20 cellular contexts compared by ENCODE assay signal in genomic region chr11:59770869-59771268, GRCh38. TPM values are rescaled to one million over a fixed set of nuclear protein-coding genes. Genes with fewer than 3 reads are reported as not detected.
"Had no signal": no experiment of that assay in that cellular context is flagged by ENCODE, and none has a peak within 500 bp of the region (broad histone marks: within the 10 kb centered on the region; RNA-seq: fewer than 3 reads in every experiment).

No MANE protein-coding gene starts in this region.

- H3K9me3 Mint-ChIP-seq: activated CD4-positive, alpha-beta T cell treated with anti-CD3 and anti-CD28 coated beads, Interleukin-2, amount 10 ng/mL, durations not matched to agents 7 days and 5 days; naive thymus-derived CD4-positive, alpha-beta T cell; neural progenitor cell; stimulated activated naive CD8-positive, alpha-beta T cell treated with anti-CD3 and anti-CD28 coated beads, Interleukin-15, amount 100 ng/mL, for 72 hours; type B pancreatic cell had no signal

- H3K4me3 ChIP-seq: coronary artery, left lung, neural progenitor cell, prostate gland, right atrium auricular region, skin epidermis had no signal

- H3K4me1 Mint-ChIP-seq: neural progenitor cell had no signal

- H3K9me3 ChIP-seq: left lung, prostate gland, right atrium auricular region had no signal

- ATAC-seq: naive thymus-derived CD4-positive, alpha-beta T cell had no signal

- H3K27me3 ChIP-seq: left lung, neural progenitor cell, right atrium auricular region had no signal

- H3K9ac ChIP-seq: neural progenitor cell had no signal

- H3K4me3 Mint-ChIP-seq: neural progenitor cell, type B pancreatic cell had no signal

- H2AFZ ChIP-seq: neural progenitor cell had no signal

- DNase-seq: activated CD4-positive, alpha-beta T cell treated with anti-CD3 and anti-CD28 coated beads, Interleukin-2, amount 10 ng/mL, durations not matched to agents 7 days and 5 days; activated CD4-positive, CD25-positive, alpha-beta regulatory T cell; activated naive CD4-positive, alpha-beta T cell treated with anti-CD3 and anti-CD28 coated beads, Interleukin-2, amount 50 U/mL, for 16 hours; aorta; erythroblast; foreskin melanocyte; left lung; naive thymus-derived CD4-positive, alpha-beta T cell; stimulated activated naive CD8-positive, alpha-beta T cell treated with anti-CD3 and anti-CD28 coated beads, Interleukin-15, amount 100 ng/mL, for 72 hours; T1000 had no signal

- H3K36me3 ChIP-seq: neural progenitor cell, prostate gland had no signal

- H3K36me3 Mint-ChIP-seq: neural progenitor cell, type B pancreatic cell had no signal

- H3K4me1 ChIP-seq: prostate gland had no signal

- H3K27ac ChIP-seq: neural progenitor cell, prostate gland had no signal

- H3K27ac Mint-ChIP-seq: neural progenitor cell, type B pancreatic cell had no signal

- H3K4me2 ChIP-seq: neural progenitor cell had no signal

- H3K27me3 Mint-ChIP-seq: activated CD4-positive, alpha-beta T cell treated with anti-CD3 and anti-CD28 coated beads, Interleukin-2, amount 10 ng/mL, durations not matched to agents 7 days and 5 days; naive thymus-derived CD4-positive, alpha-beta T cell; stimulated activated naive CD8-positive, alpha-beta T cell treated with anti-CD3 and anti-CD28 coated beads, Interleukin-15, amount 100 ng/mL, for 72 hours; type B pancreatic cell had no signal

RNA-seq across cellular contexts. Expression of gene OR10V1, which starts 57.2 kb away (rescaled TPM):
- total RNA-seq: activated CD4-positive, alpha-beta T cell treated with anti-CD3 and anti-CD28 coated beads, Interleukin-2, amount 10 ng/mL, durations not matched to agents 7 days and 5 days; aorta; kidney epithelial cell; left lung; mononuclear cell; naive thymus-derived CD4-positive, alpha-beta T cell; osteocyte; prostate gland; right atrium auricular region; temporal lobe had no signal
- polyA plus RNA-seq: aorta; naive thymus-derived CD4-positive, alpha-beta T cell had no signal
